In the genomic region with DNA sequence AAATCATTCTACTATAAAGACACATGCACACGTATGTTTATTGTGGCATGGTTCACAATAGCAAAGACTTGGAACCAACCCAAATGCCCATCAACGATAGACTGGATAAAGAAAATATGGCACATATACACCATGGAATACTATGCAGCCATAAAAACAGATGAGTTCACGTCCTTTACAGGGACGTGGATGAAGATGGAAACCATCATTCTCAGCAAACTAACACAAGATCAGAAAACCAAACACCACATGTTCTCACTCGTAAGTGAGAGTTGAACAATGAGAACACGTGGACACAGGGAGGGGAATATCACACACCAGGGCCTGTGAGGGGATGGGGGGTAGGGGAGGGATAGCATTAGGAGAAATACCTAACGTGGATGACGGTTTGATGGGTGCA, we compare ENCODE assay signal across 11 cellular contexts. TPM values are rescaled to one million over a fixed set of nuclear protein-coding genes. Genes with fewer than 3 reads are reported as not detected.
"Had no signal": no experiment of that assay in that cellular context is flagged by ENCODE, and none has a peak within 500 bp of the region (broad histone marks: within the 10 kb centered on the region; RNA-seq: fewer than 3 reads in every experiment).

No MANE protein-coding gene starts in this region.

RNA-seq across cellular contexts. Expression of a gene that starts 4.3 kb away (rescaled TPM):
- total RNA-seq: OCI-LY7, PC-3, PC-9, Right ventricle myocardium inferior, Right ventricle myocardium superior, RPMI7951, SJCRH30, SJSA1, SK-MEL-5, T-cell had no signal
- polyA plus RNA-seq: SK-N-SH had no signal

RNA-seq across cellular contexts. Expression of a gene that starts 20.8 kb away (rescaled TPM):
- total RNA-seq: OCI-LY7, PC-3, PC-9, Right ventricle myocardium inferior, Right ventricle myocardium superior, RPMI7951, SJCRH30, SJSA1, SK-MEL-5, T-cell had no signal
- polyA plus RNA-seq: SK-N-SH had no signal

RNA-seq across cellular contexts. Expression of a gene that starts 23.1 kb away (rescaled TPM):
- total RNA-seq: OCI-LY7, PC-3, PC-9, Right ventricle myocardium inferior, Right ventricle myocardium superior, RPMI7951, SJSA1, SK-MEL-5, T-cell had no signal
- polyA plus RNA-seq: SK-N-SH had no signal

RNA-seq across cellular contexts. Expression of a gene that starts 27.4 kb away (rescaled TPM):
- total RNA-seq: OCI-LY7, PC-9, Right ventricle myocardium inferior, Right ventricle myocardium superior, RPMI7951, SJCRH30, SJSA1, SK-MEL-5 had no signal
- polyA plus RNA-seq: SK-N-SH had no signal
